In the genomic region with DNA sequence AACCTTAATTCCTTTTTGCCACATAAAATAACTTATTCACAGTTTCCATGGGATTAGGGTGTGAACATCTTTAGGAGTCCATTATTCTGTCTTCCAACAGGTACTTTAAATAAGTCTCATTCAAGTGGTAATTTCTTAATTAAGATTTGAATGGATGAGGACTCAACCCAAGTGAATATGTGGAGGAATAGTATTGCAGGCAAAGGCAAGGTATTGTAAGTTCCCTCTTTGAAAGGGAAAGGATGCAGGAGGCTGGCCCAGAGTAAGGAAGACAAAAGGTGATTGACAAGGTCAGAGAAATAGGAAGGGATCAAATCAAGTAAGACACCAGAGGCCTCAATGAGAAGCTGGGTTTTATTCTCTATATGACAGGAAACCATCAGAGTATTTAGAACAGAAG, we compare ENCODE assay signal across 26 cellular contexts.
"Had no signal": no experiment of that assay in that cellular context is flagged by ENCODE, and none has a peak within 500 bp of the region (broad histone marks: within the 10 kb centered on the region; RNA-seq: fewer than 3 reads in every experiment).

No MANE protein-coding gene starts in this region.

- DNase-seq: colonic mucosa; effector CD8-positive, alpha-beta T cell; endodermal cell; foreskin fibroblast; gastrocnemius medialis; head of caudate nucleus; natural killer cell; right lobe of liver; stimulated activated CD4-positive, alpha-beta T cell treated with anti-CD3 and anti-CD28 coated beads, Interleukin-12 subunit alpha, Interleukin-12 subunit beta, amount 100 ng/mL, for 4 hours; stimulated activated CD4-positive, alpha-beta T cell treated with anti-CD3 and anti-CD28 coated beads, Interleukin-2, amount 100 ng/mL, for 24 hours; stimulated activated CD4-positive, alpha-beta T cell treated with anti-CD3 and anti-CD28 coated beads, Interleukin-4, amount 100 ng/mL, for 24 hours; stimulated activated naive CD4-positive, alpha-beta T cell treated with Interleukin-2 at 50 U/mL for 16 hours; stomach; thyroid gland; upper lobe of left lung had no signal

- H3K4me2 ChIP-seq: smooth muscle cell had no signal

- H3K4me3 ChIP-seq: colonic mucosa, gastrocnemius medialis, lung, right lobe of liver, smooth muscle cell, stomach, thyroid gland, upper lobe of left lung had no signal

- H3K27ac Mint-ChIP-seq: dendritic cell treated with granulocyte-macrophage colony-stimulating factor and Interleukin-4, amounts not matched to agents 40 ng/mL and 50 ng/mL, for 4 days; endodermal cell; memory B cell; natural killer cell; progenitor cell of endocrine pancreas; stimulated activated effector memory CD8-positive, alpha-beta T cell treated with anti-CD3 and anti-CD28 coated beads, Interleukin-12 subunit alpha, Interleukin-12 subunit beta, amount 100 ng/mL, for 72 hours had no signal

- H3K36me3 Mint-ChIP-seq: memory B cell; natural killer cell; stimulated activated effector memory CD8-positive, alpha-beta T cell treated with anti-CD3 and anti-CD28 coated beads, Interleukin-12 subunit alpha, Interleukin-12 subunit beta, amount 100 ng/mL, for 72 hours had no signal

- H2AFZ ChIP-seq: parathyroid adenoma had no signal

- FAIRE-seq: keratinocyte, urothelium cell line had no signal

- H3K4me1 Mint-ChIP-seq: memory B cell; natural killer cell; stimulated activated effector memory CD8-positive, alpha-beta T cell treated with anti-CD3 and anti-CD28 coated beads, Interleukin-12 subunit alpha, Interleukin-12 subunit beta, amount 100 ng/mL, for 72 hours had no signal

- H3K36me3 ChIP-seq: colonic mucosa, gastrocnemius medialis, right lobe of liver, stomach, thyroid gland, upper lobe of left lung had no signal

- H3K27me3 ChIP-seq: colonic mucosa, gastrocnemius medialis, right lobe of liver, stomach, thyroid gland, upper lobe of left lung had no signal

- H3K9me3 Mint-ChIP-seq: endodermal cell; memory B cell; stimulated activated effector memory CD8-positive, alpha-beta T cell treated with anti-CD3 and anti-CD28 coated beads, Interleukin-12 subunit alpha, Interleukin-12 subunit beta, amount 100 ng/mL, for 72 hours had no signal

- H3K4me3 Mint-ChIP-seq: dendritic cell treated with granulocyte-macrophage colony-stimulating factor and Interleukin-4, amounts not matched to agents 40 ng/mL and 50 ng/mL, for 4 days; endodermal cell; memory B cell; natural killer cell; neural crest cell; stimulated activated effector memory CD8-positive, alpha-beta T cell treated with anti-CD3 and anti-CD28 coated beads, Interleukin-12 subunit alpha, Interleukin-12 subunit beta, amount 100 ng/mL, for 72 hours had no signal

- H3K9me3 ChIP-seq: colonic mucosa, gastrocnemius medialis, right lobe of liver, stomach, thyroid gland, upper lobe of left lung had no signal

- H3K27ac ChIP-seq: colonic mucosa, epithelial cell of prostate, gastrocnemius medialis, parathyroid adenoma, right lobe of liver, stomach, thyroid gland, upper lobe of left lung had no signal

- H3K4me1 ChIP-seq: colonic mucosa, gastrocnemius medialis, parathyroid adenoma, right lobe of liver, stomach, thyroid gland, upper lobe of left lung had no signal

- H3K79me2 ChIP-seq: parathyroid adenoma had no signal

- H3K9ac ChIP-seq: parathyroid adenoma had no signal
